Comparison of ENCODE assay signal across 11 cellular contexts in genomic region chr11:62439785-62440602, GRCh38. TPM values are rescaled to one million over a fixed set of nuclear protein-coding genes. Genes with fewer than 3 reads are reported as not detected.
DNase-seq lines count a peak whose midpoint lies in the region; ATAC-seq and TF ChIP-seq lines count a peak whose summit lies in the region.
"Had no signal": no experiment of that assay in that cellular context is flagged by ENCODE, and none has a peak within 500 bp of the region (broad histone marks: within the 10 kb centered on the region; RNA-seq: fewer than 3 reads in every experiment).

No MANE protein-coding gene starts in this region.

- H3K27ac ChIP-seq in heart left ventricle (peak overlapping the region; percentile 22 to 83 (median 76)), esophagus squamous epithelium (peak overlapping the region; percentile 54 to 86 (median 75))
- H3K27ac ChIP-seq: KMS-11 had no signal

- 48 to 57% (median 54%) methylated on average over 23 of the region's 23 CpGs for WGBS in heart left ventricle, 4 donors
- 66 to 67% methylated on average over 10 to 23 of the region's 23 CpGs for WGBS in esophagus squamous epithelium, 2 donors

- TF ChIP-seq CTCF in heart left ventricle (IDR thresholded peaks at IDR 0.05) (peak in 1 of 12 donors; percentile 19), esophagus squamous epithelium (IDR thresholded peaks at IDR 0.05) (no peak), omental fat pad (IDR thresholded peaks at IDR 0.05) (no peak)

- intact Hi-C loops in heart left ventricle (cut with DNase I) (no loop called here), Right ventricle myocardium inferior (cut with DNase I) (loop anchor here (5.0 kb wide), 1 partner anchor 62 kb away; no protein-coding TSS in a partner anchor), esophagus squamous epithelium (cut with DNase I) (no loop called here)

- ATAC-seq in heart left ventricle = peak; percentile 16 to 75 (median 68)
- no peak for ATAC-seq in Right ventricle myocardium inferior
- ATAC-seq in omental fat pad (ENCODE audit: low FRiP score) = peak; percentile 63
- no peak for ATAC-seq in HG03097 (IDR thresholded peaks at IDR 0.05; ENCODE audit: low FRiP score, unreplicated experiment)
- ATAC-seq in GM21576 (IDR thresholded peaks at IDR 0.05; ENCODE audit: unreplicated experiment) = no peak
- ATAC-seq: stimulated activated naive B cell treated with anti-CD40 and anti-IgM and Interleukin-4, amounts not matched to agents 10 μg/mL and 1 μg/mL and 100 μg/mL, for 72 hours had no signal

- peaks cover 11 to 55% (median 39%) of the 10 kb centered on the region in 12 donors for H3K4me1 ChIP-seq in heart left ventricle
- peaks cover 15 to 54% (median 17%) of the 10 kb centered on the region in 3 donors for H3K4me1 ChIP-seq in esophagus squamous epithelium

- H3K36me3 ChIP-seq in heart left ventricle = no peaks in the 10 kb centered on the region
- no peaks in the 10 kb centered on the region for H3K36me3 ChIP-seq in esophagus squamous epithelium

- no peaks in the 10 kb centered on the region for H3K27me3 ChIP-seq in heart left ventricle
- H3K27me3 ChIP-seq in esophagus squamous epithelium = no peaks in the 10 kb centered on the region

- H3K9me3 ChIP-seq in heart left ventricle (no peaks in the 10 kb centered on the region), esophagus squamous epithelium (no peaks in the 10 kb centered on the region)

- no peak for TF ChIP-seq POLR2A in heart left ventricle (IDR thresholded peaks at IDR 0.05)
- TF ChIP-seq POLR2A in esophagus squamous epithelium (IDR thresholded peaks at IDR 0.05) = no peak

- DNase-seq in heart left ventricle = peak in 4 of 5 donors; percentile 49 to 72 (median 60)
- DNase-seq in Right ventricle myocardium inferior (ENCODE audit: missing footprints) = no peak
- no peak for DNase-seq in esophagus squamous epithelium (lab: John Stamatoyannopoulos, UW)
- no peak for DNase-seq in omental fat pad (ENCODE audit: low spot score)
- DNase-seq in kidney glomerular epithelial cell (lab: John Stamatoyannopoulos, UW) = no peak
- no peak for DNase-seq in iPS-NIHi11 (ENCODE audit: low spot score)
- DNase-seq: SHP77 treated with DMSO at 0.1 percent for 48 hours; stimulated activated naive B cell treated with anti-CD40 and anti-IgM and Interleukin-4, amounts not matched to agents 10 μg/mL and 1 μg/mL and 100 μg/mL, for 72 hours had no signal

- H3K4me3 ChIP-seq in heart left ventricle (peak overlapping the region in 5 of 12 donors; percentile 4 to 20 (median 7)), esophagus squamous epithelium (no peak overlapping the region)

RNA-seq across cellular contexts. Expression of gene SCGB1A1, which starts 21.2 kb away (rescaled TPM):
- not detected for total RNA-seq in heart left ventricle
- not detected for polyA plus RNA-seq in heart left ventricle
- total RNA-seq in Right ventricle myocardium inferior = not detected
- total RNA-seq in esophagus squamous epithelium = 1 to 10 TPM in 2 of 4 donors, not detected in 2; 5.9 to 6.6 TPM
- not detected for total RNA-seq in omental fat pad

Comparison
In these comparisons a context has a peak if more than half of its experiments do, and no peak if none do; other contexts are left out.
1. ATAC-seq: peak in heart left ventricle (4 of 4) and omental fat pad (single experiment); none in Right ventricle myocardium inferior (single experiment), HG03097 (single experiment) and GM21576 (single experiment).
2. DNase-seq: peak in heart left ventricle (4 of 5); none in Right ventricle myocardium inferior (single experiment), esophagus squamous epithelium (single experiment), omental fat pad (single experiment), kidney glomerular epithelial cell (single experiment) and iPS-NIHi11 (single experiment).